In genomic region chr3:195769551-195769950, GRCh38 we compare ENCODE assay signal across 35 cellular contexts. TPM values are rescaled to one million over a fixed set of nuclear protein-coding genes. Genes with fewer than 3 reads are reported as not detected.
"Had no signal": no experiment of that assay in that cellular context is flagged by ENCODE, and none has a peak within 500 bp of the region (broad histone marks: within the 10 kb centered on the region; RNA-seq: fewer than 3 reads in every experiment).

No MANE protein-coding gene starts in this region.

- H3K27me3 ChIP-seq: adrenal gland, ascending aorta, brain microvascular endothelial cell, neural progenitor cell, right lobe of liver, thyroid gland, upper lobe of left lung had no signal

- H3K9ac ChIP-seq: neural progenitor cell had no signal

- H3K4me3 Mint-ChIP-seq: activated CD4-positive, alpha-beta T cell treated with anti-CD3 and anti-CD28 coated beads for 36 hours; activated T-cell treated with anti-CD3 and anti-CD28 coated beads, Interleukin-2, amount 50 U/mL, for 24 hours; effector memory CD8-positive, alpha-beta T cell; immature natural killer cell; natural killer cell; neural progenitor cell; stimulated activated effector memory CD8-positive, alpha-beta T cell treated with anti-CD3 and anti-CD28 coated beads, Interleukin-12 subunit alpha, Interleukin-12 subunit beta, amount 100 ng/mL, for 72 hours; stimulated activated naive CD8-positive, alpha-beta T cell treated with anti-CD3 and anti-CD28 coated beads, Interleukin-15, Interleukin-2, amounts not matched to agents 100 ng/mL and 50 ng/mL, for 24 hours had no signal

- DNase-seq: activated CD4-positive, alpha-beta T cell treated with anti-CD3 and anti-CD28 coated beads for 36 hours; activated CD4-positive, alpha-beta T cell treated with anti-CD3 and anti-CD28 coated beads, Interleukin-2, amount 50 U/mL, for 4 hours; activated CD4-positive, CD25-positive, alpha-beta regulatory T cell; activated CD8-positive, alpha-beta memory T cell treated with anti-CD3 and anti-CD28 coated beads, Interleukin-2, amount 50 U/mL, for 48 hours; activated gamma-delta T cell treated with Interleukin-2 at 50 U/mL for 16 hours; activated T-cell treated with anti-CD3 and anti-CD28 coated beads, Interleukin-2, amount 50 U/mL, for 24 hours; brain microvascular endothelial cell; caudate nucleus; cortex of kidney; effector memory CD8-positive, alpha-beta T cell; foreskin fibroblast; hypothalamus; immature natural killer cell; kidney glomerular epithelial cell; lower lobe of right lung; mesenchymal stem cell; natural killer cell; stimulated activated CD4-positive, alpha-beta T cell treated with anti-CD3 and anti-CD28 coated beads, Interleukin-4, amount 100 ng/mL, for 24 hours; T-helper 1 cell; thyroid gland had no signal

- H3K4me3 ChIP-seq: adrenal gland, ascending aorta, heart left ventricle, lower lobe of right lung, neural progenitor cell, right lobe of liver, skin epidermis, thyroid gland, upper lobe of left lung had no signal

- H3K27ac ChIP-seq: adrenal gland, ascending aorta, brain microvascular endothelial cell, heart left ventricle, lower lobe of right lung, neural progenitor cell, right lobe of liver, skin epidermis, thyroid gland, upper lobe of left lung had no signal

- H3K27ac Mint-ChIP-seq: activated CD4-positive, alpha-beta T cell treated with anti-CD3 and anti-CD28 coated beads for 36 hours; activated naive CD4-positive, alpha-beta T cell treated with anti-CD3 and anti-CD28 coated beads, Interleukin-2, amount 50 U/mL, for 72 hours; activated T-cell treated with anti-CD3 and anti-CD28 coated beads, Interleukin-2, amount 50 U/mL, for 24 hours; natural killer cell; neural progenitor cell; progenitor cell of endocrine pancreas; stimulated activated effector memory CD8-positive, alpha-beta T cell treated with anti-CD3 and anti-CD28 coated beads, Interleukin-12 subunit alpha, Interleukin-12 subunit beta, amount 100 ng/mL, for 72 hours; stimulated activated naive CD8-positive, alpha-beta T cell treated with anti-CD3 and anti-CD28 coated beads, Interleukin-15, Interleukin-2, amounts not matched to agents 100 ng/mL and 50 ng/mL, for 24 hours had no signal

- H3K36me3 Mint-ChIP-seq: activated naive CD4-positive, alpha-beta T cell treated with anti-CD3 and anti-CD28 coated beads, Interleukin-2, amount 50 U/mL, for 72 hours; immature natural killer cell; natural killer cell; neural progenitor cell had no signal

- H3K27me3 Mint-ChIP-seq: stimulated activated naive CD8-positive, alpha-beta T cell treated with anti-CD3 and anti-CD28 coated beads, Interleukin-15, Interleukin-2, amounts not matched to agents 100 ng/mL and 50 ng/mL, for 24 hours had no signal

- H3K9me3 ChIP-seq: adrenal gland, ascending aorta, heart left ventricle, lower lobe of right lung, right lobe of liver, thyroid gland, upper lobe of left lung had no signal

- ATAC-seq: activated CD4-positive, alpha-beta T cell treated with anti-CD3 and anti-CD28 coated beads for 36 hours; effector memory CD8-positive, alpha-beta T cell; heart left ventricle; left lobe of liver; lower lobe of right lung; stimulated activated effector memory CD8-positive, alpha-beta T cell treated with anti-CD3 and anti-CD28 coated beads, Interleukin-12 subunit alpha, Interleukin-12 subunit beta, amount 100 ng/mL, for 72 hours had no signal

- H3K9me3 Mint-ChIP-seq: activated naive CD4-positive, alpha-beta T cell treated with anti-CD3 and anti-CD28 coated beads, Interleukin-2, amount 50 U/mL, for 72 hours; activated T-cell treated with anti-CD3 and anti-CD28 coated beads, Interleukin-2, amount 50 U/mL, for 24 hours; effector memory CD8-positive, alpha-beta T cell; immature natural killer cell; natural killer cell; stimulated activated effector memory CD8-positive, alpha-beta T cell treated with anti-CD3 and anti-CD28 coated beads, Interleukin-12 subunit alpha, Interleukin-12 subunit beta, amount 100 ng/mL, for 72 hours; stimulated activated naive CD8-positive, alpha-beta T cell treated with anti-CD3 and anti-CD28 coated beads, Interleukin-15, Interleukin-2, amounts not matched to agents 100 ng/mL and 50 ng/mL, for 24 hours had no signal

- H3K36me3 ChIP-seq: adrenal gland, ascending aorta, brain microvascular endothelial cell, heart left ventricle, lower lobe of right lung, neural progenitor cell, right lobe of liver, thyroid gland, upper lobe of left lung had no signal

- H3K4me1 ChIP-seq: adrenal gland, ascending aorta, heart left ventricle, lower lobe of right lung, neural progenitor cell, right lobe of liver, thyroid gland, upper lobe of left lung had no signal

- H3K4me1 Mint-ChIP-seq: activated CD4-positive, alpha-beta T cell treated with anti-CD3 and anti-CD28 coated beads for 36 hours; neural progenitor cell; stimulated activated effector memory CD8-positive, alpha-beta T cell treated with anti-CD3 and anti-CD28 coated beads, Interleukin-12 subunit alpha, Interleukin-12 subunit beta, amount 100 ng/mL, for 72 hours had no signal

RNA-seq across cellular contexts. Expression of gene MUC4, which starts 42.2 kb away (rescaled TPM):
- total RNA-seq: ascending aorta, chondrocyte, endothelial cell of umbilical vein, subcutaneous adipose tissue had no signal

RNA-seq across cellular contexts. Expression of gene MUC20, which starts 48.8 kb away (rescaled TPM):
- polyA plus RNA-seq: endothelial cell of umbilical vein had no signal
